In genomic region chr2:168683996-168684395, GRCh38 we compare ENCODE assay signal across 29 cellular contexts.
"Had no signal": no experiment of that assay in that cellular context is flagged by ENCODE, and none has a peak within 500 bp of the region (broad histone marks: within the 10 kb centered on the region; RNA-seq: fewer than 3 reads in every experiment).

No MANE protein-coding gene starts in this region.

- ATAC-seq: activated CD8-positive, alpha-beta memory T cell treated with anti-CD3 and anti-CD28 coated beads, Interleukin-2, amount 10 ng/mL, durations not matched to agents 7 days and 5 days; activated naive CD8-positive, alpha-beta T cell treated with anti-CD3 and anti-CD28 coated beads, Interleukin-2, amount 50 U/mL, for 24 hours had no signal

- H3K36me3 Mint-ChIP-seq: activated CD4-positive, alpha-beta memory T cell treated with anti-CD3 and anti-CD28 coated beads for 36 hours; activated CD8-positive, alpha-beta memory T cell treated with anti-CD3 and anti-CD28 coated beads, Interleukin-2, amount 10 ng/mL, durations not matched to agents 7 days and 5 days; activated naive CD4-positive, alpha-beta T cell treated with anti-CD3 and anti-CD28 coated beads, Interleukin-2, amount 10 ng/mL, durations not matched to agents 7 days and 5 days had no signal

- H3K4me3 Mint-ChIP-seq: activated B cell treated with CpG ODN at 0.5 μM for 24 hours; activated CD4-positive, alpha-beta memory T cell treated with anti-CD3 and anti-CD28 coated beads for 36 hours; activated CD8-positive, alpha-beta memory T cell treated with anti-CD3 and anti-CD28 coated beads, Interleukin-2, amount 10 ng/mL, durations not matched to agents 7 days and 5 days; activated naive CD4-positive, alpha-beta T cell treated with anti-CD3 and anti-CD28 coated beads, Interleukin-2, amount 10 ng/mL, durations not matched to agents 7 days and 5 days; activated naive CD8-positive, alpha-beta T cell; activated naive CD8-positive, alpha-beta T cell treated with anti-CD3 and anti-CD28 coated beads, Interleukin-2, amount 50 U/mL, for 24 hours; brain; T-helper 1 cell treated with Interleukin-12 subunit alpha and Interleukin-12 subunit beta and Interleukin-4 antibody, amounts not matched to agents 30 μg/mL and 1 μg/mL, for 36 hours; T-helper 2 cell treated with Interferon-gamma antibody and Interleukin-4, amounts not matched to agents 5 μg/mL and 100 μg/mL, for 36 hours had no signal

- H3K27me3 Mint-ChIP-seq: activated B cell treated with CpG ODN at 0.5 μM for 24 hours; activated CD4-positive, alpha-beta memory T cell treated with anti-CD3 and anti-CD28 coated beads for 36 hours; activated CD8-positive, alpha-beta memory T cell treated with anti-CD3 and anti-CD28 coated beads, Interleukin-2, amount 10 ng/mL, durations not matched to agents 7 days and 5 days; activated naive CD4-positive, alpha-beta T cell treated with anti-CD3 and anti-CD28 coated beads, Interleukin-2, amount 10 ng/mL, durations not matched to agents 7 days and 5 days; activated naive CD8-positive, alpha-beta T cell; activated naive CD8-positive, alpha-beta T cell treated with anti-CD3 and anti-CD28 coated beads, Interleukin-2, amount 50 U/mL, for 24 hours; brain had no signal

- H3K4me1 Mint-ChIP-seq: activated B cell treated with CpG ODN at 0.5 μM for 24 hours; activated CD8-positive, alpha-beta memory T cell treated with anti-CD3 and anti-CD28 coated beads, Interleukin-2, amount 10 ng/mL, durations not matched to agents 7 days and 5 days; activated naive CD4-positive, alpha-beta T cell treated with anti-CD3 and anti-CD28 coated beads, Interleukin-2, amount 10 ng/mL, durations not matched to agents 7 days and 5 days; activated naive CD8-positive, alpha-beta T cell treated with anti-CD3 and anti-CD28 coated beads, Interleukin-2, amount 50 U/mL, for 24 hours had no signal

- H3K27ac Mint-ChIP-seq: activated B cell treated with CpG ODN at 0.5 μM for 24 hours; activated CD4-positive, alpha-beta memory T cell treated with anti-CD3 and anti-CD28 coated beads for 36 hours; activated CD8-positive, alpha-beta memory T cell treated with anti-CD3 and anti-CD28 coated beads, Interleukin-2, amount 10 ng/mL, durations not matched to agents 7 days and 5 days; activated naive CD4-positive, alpha-beta T cell treated with anti-CD3 and anti-CD28 coated beads, Interleukin-2, amount 10 ng/mL, durations not matched to agents 7 days and 5 days; activated naive CD8-positive, alpha-beta T cell; activated naive CD8-positive, alpha-beta T cell treated with anti-CD3 and anti-CD28 coated beads, Interleukin-2, amount 50 U/mL, for 24 hours; T-helper 1 cell treated with Interleukin-12 subunit alpha and Interleukin-12 subunit beta and Interleukin-4 antibody, amounts not matched to agents 30 μg/mL and 1 μg/mL, for 36 hours; T-helper 2 cell treated with Interferon-gamma antibody and Interleukin-4, amounts not matched to agents 5 μg/mL and 100 μg/mL, for 36 hours had no signal

- H3K4me3 ChIP-seq: SK-N-MC had no signal

- DNase-seq: activated B cell treated with CpG ODN at 0.5 μM for 24 hours; activated CD4-positive, alpha-beta memory T cell treated with anti-CD3 and anti-CD28 coated beads for 36 hours; activated CD4-positive, alpha-beta T cell treated with anti-CD3 and anti-CD28 coated beads for 4 hours; activated CD4-positive, alpha-beta T cell treated with anti-CD3 and anti-CD28 coated beads, Interleukin-2, amount 50 U/mL, for 1 hour; activated CD4-positive, CD25-positive, alpha-beta regulatory T cell treated with anti-CD3 and anti-CD28 coated beads, Interleukin-2, amount 50 U/mL, for 72 hours; activated CD8-positive, alpha-beta memory T cell treated with anti-CD3 and anti-CD28 coated beads, Interleukin-2, amount 10 ng/mL, durations not matched to agents 7 days and 5 days; activated CD8-positive, alpha-beta memory T cell treated with anti-CD3 and anti-CD28 coated beads, Interleukin-2, amount 50 U/mL, for 48 hours; activated effector memory CD4-positive, alpha-beta T cell treated with Interleukin-2 at 50 U/mL for 16 hours; activated naive CD4-positive, alpha-beta T cell treated with anti-CD3 and anti-CD28 coated beads, Interleukin-2, amount 10 ng/mL, durations not matched to agents 7 days and 5 days; activated naive CD8-positive, alpha-beta T cell treated with anti-CD3 and anti-CD28 coated beads, Interleukin-2, amount 50 U/mL, for 24 hours; activated T-cell treated with anti-CD3 and anti-CD28 coated beads, Interleukin-2, amount 50 U/mL, for 48 hours; anterior cingulate cortex; caudate nucleus; cerebellar nuclear complex; Karpas-422; NCI-H1092; NCI-H1436 treated with DMSO at 0.1 percent for 48 hours; NCI-H1694 treated with DMSO at 0.1 percent for 48 hours; NCI-H2029; NCI-H2171; NCI-H510A; NCI-H526; NCI-H748 treated with DMSO at 0.1 percent for 48 hours; Right ventricle myocardium superior had no signal

- H3K9me3 Mint-ChIP-seq: activated B cell treated with CpG ODN at 0.5 μM for 24 hours; activated CD4-positive, alpha-beta memory T cell treated with anti-CD3 and anti-CD28 coated beads for 36 hours; activated naive CD4-positive, alpha-beta T cell treated with anti-CD3 and anti-CD28 coated beads, Interleukin-2, amount 10 ng/mL, durations not matched to agents 7 days and 5 days; activated naive CD8-positive, alpha-beta T cell treated with anti-CD3 and anti-CD28 coated beads, Interleukin-2, amount 50 U/mL, for 24 hours; brain; T-helper 1 cell treated with Interleukin-12 subunit alpha and Interleukin-12 subunit beta and Interleukin-4 antibody, amounts not matched to agents 30 μg/mL and 1 μg/mL, for 36 hours; T-helper 2 cell treated with Interferon-gamma antibody and Interleukin-4, amounts not matched to agents 5 μg/mL and 100 μg/mL, for 36 hours had no signal
